6 cellular contexts compared by ENCODE assay signal in genomic region chr13:72540818-72541217, GRCh38.
"Had no signal": no experiment of that assay in that cellular context is flagged by ENCODE, and none has a peak within 500 bp of the region (broad histone marks: within the 10 kb centered on the region; RNA-seq: fewer than 3 reads in every experiment).

No MANE protein-coding gene starts in this region.

- H2AFZ ChIP-seq: GM23338 had no signal

- H3K4me2 ChIP-seq: GM23338 had no signal

- H3K4me1 Mint-ChIP-seq: GM23338, H9 had no signal

- H3K4me3 ChIP-seq: GM23338, K562 had no signal

- DNase-seq: H9, HCEC 1CT, HFFc6, IMR-90 had no signal

- H3K9me3 Mint-ChIP-seq: GM23338, H9 had no signal

- ATAC-seq: GM23338, K562 had no signal

- H3K27ac Mint-ChIP-seq: GM23338, H9, HFFc6 had no signal

- H3K4me3 Mint-ChIP-seq: GM23338, H9, HFFc6 had no signal
